Comparison of ENCODE assay signal across 33 cellular contexts in the genomic region with DNA sequence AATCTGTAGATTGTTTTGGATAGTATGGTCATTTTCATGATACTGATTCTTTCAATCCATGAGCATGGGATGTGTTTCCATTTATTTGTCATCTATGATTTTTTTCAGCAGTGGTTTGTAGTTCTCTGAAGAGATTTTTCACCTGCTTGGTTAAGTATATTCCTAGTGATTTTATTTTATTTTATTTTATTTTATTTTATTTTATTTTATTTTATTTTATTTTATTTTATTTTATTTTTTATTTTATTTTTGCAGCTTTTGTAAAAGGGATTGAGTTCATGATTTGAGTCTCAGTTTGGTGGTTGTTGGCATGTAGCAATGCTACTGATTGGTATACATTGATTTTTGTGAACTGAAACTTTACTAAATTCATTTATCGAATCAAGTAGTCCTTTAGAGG.
"Had no signal": no experiment of that assay in that cellular context is flagged by ENCODE, and none has a peak within 500 bp of the region (broad histone marks: within the 10 kb centered on the region; RNA-seq: fewer than 3 reads in every experiment).

No MANE protein-coding gene starts in this region.

- DNase-seq: Karpas-422, Kasumi-1, KG1, MG63, MM.1S, MV-4-11, NCI-H1048, NCI-H1092, NCI-H1092 treated with DMSO at 0.1 percent for 48 hours, NCI-H1105, NCI-H1105 treated with DMSO at 0.1 percent for 48 hours, NCI-H1417, NCI-H1417 treated with DMSO at 0.1 percent for 48 hours, NCI-H1436, NCI-H1436 treated with DMSO at 0.1 percent for 48 hours, NCI-H146, NCI-H1694, NCI-H1694 treated with DMSO at 0.1 percent for 48 hours, NCI-H187, NCI-H187 treated with DMSO at 0.1 percent for 48 hours, NCI-H1930, NCI-H2029, NCI-H2029 treated with DMSO at 0.1 percent for 48 hours, NCI-H2081, NCI-H2081 treated with DMSO at 0.1 percent for 48 hours, NCI-H2107, NCI-H2171, NCI-H2171 treated with DMSO at 0.1 percent for 48 hours, NCI-H2227 treated with DMSO at 0.1 percent for 48 hours, NCI-H226, NCI-H345, NCI-H446, NCI-H446 treated with DMSO at 0.1 percent for 48 hours had no signal
